In genomic region chr6:4780360-4780812, GRCh38 we compare ENCODE assay signal across 15 cellular contexts. TPM values are rescaled to one million over a fixed set of nuclear protein-coding genes. Genes with fewer than 3 reads are reported as not detected.
DNase-seq lines count a peak whose midpoint lies in the region; ATAC-seq, FAIRE-seq and TF ChIP-seq lines count a peak whose summit lies in the region.
"Had no signal": no experiment of that assay in that cellular context is flagged by ENCODE, and none has a peak within 500 bp of the region (broad histone marks: within the 10 kb centered on the region; RNA-seq: fewer than 3 reads in every experiment).

No MANE protein-coding gene starts in this region.

- H4K20me1 ChIP-seq in KMS-11 (ENCODE audit: insufficient read depth) (peaks cover 40% of the 10 kb centered on the region), astrocyte (ENCODE audit: insufficient read depth, low read length) (peaks cover 73% of the 10 kb centered on the region), PC-9 (ENCODE audit: insufficient read depth) (no peaks in the 10 kb centered on the region)

- no peaks in the 10 kb centered on the region for H3K9me3 Mint-ChIP-seq in Calu3 (ENCODE audit: low read depth, unreplicated experiment)
- peaks cover 20% of the 10 kb centered on the region for H3K9me3 Mint-ChIP-seq in astrocyte (ENCODE audit: unreplicated experiment)

- no peaks in the 10 kb centered on the region for H3K36me3 ChIP-seq in KMS-11 (ENCODE audit: insufficient read depth)
- no peaks in the 10 kb centered on the region for H3K36me3 ChIP-seq in astrocyte (ENCODE audit: insufficient read depth, low read length)
- no peaks in the 10 kb centered on the region for H3K36me3 ChIP-seq in PC-9 (ENCODE audit: low read depth)

- H3K4me3 ChIP-seq in KMS-11 (IDR thresholded peaks at IDR 0.05; ENCODE audit: insufficient read depth, low read depth, low read length) (no peak overlapping the region), astrocyte (ENCODE audit: insufficient read depth, low read depth, low read length) (no peak overlapping the region), PC-9 (no peak overlapping the region)

- H3K4me3 Mint-ChIP-seq in Calu3 (ENCODE audit: low read depth, unreplicated experiment) = no peak overlapping the region
- no peak overlapping the region for H3K4me3 Mint-ChIP-seq in astrocyte (ENCODE audit: unreplicated experiment)
- H3K4me3 Mint-ChIP-seq: activated naive CD8-positive, alpha-beta T cell treated with anti-CD3 and anti-CD28 coated beads, Interleukin-2, amount 50 U/mL, for 24 hours; memory B cell; stimulated activated naive CD8-positive, alpha-beta T cell treated with anti-CD3 and anti-CD28 coated beads, Interleukin-15, Interleukin-2, amounts not matched to agents 100 ng/mL and 50 ng/mL, for 24 hours had no signal

- TF ChIP-seq CTCF in Calu3 (IDR thresholded peaks at IDR 0.05; ENCODE audit: unreplicated experiment) (no peak), KMS-11 (conservative IDR thresholded peaks at IDR 0.05; ENCODE audit: low read depth, low read length) (no peak), astrocyte (IDR thresholded peaks at IDR 0.05; ENCODE audit: insufficient read depth, low read depth, low read length) (no peak), PC-9 (conservative IDR thresholded peaks at IDR 0.05) (no peak)

- H3K9ac ChIP-seq in KMS-11 (no peak overlapping the region), astrocyte (ENCODE audit: low read length) (no peak overlapping the region)

- H3K9me2 ChIP-seq in PC-9 (ENCODE audit: insufficient read depth) = no peaks in the 10 kb centered on the region

- no peaks in the 10 kb centered on the region for H3F3A ChIP-seq in PC-9 (ENCODE audit: insufficient read depth, low read depth)

- H3K79me2 ChIP-seq in KMS-11 (ENCODE audit: insufficient read depth, low read depth) (peaks cover 83% of the 10 kb centered on the region), astrocyte (ENCODE audit: insufficient read depth, low read length) (peaks cover 82% of the 10 kb centered on the region), PC-9 (ENCODE audit: low read depth) (peaks cover 79% of the 10 kb centered on the region)

- H3K27ac Mint-ChIP-seq in Calu3 (ENCODE audit: unreplicated experiment) (no peak overlapping the region), astrocyte (ENCODE audit: unreplicated experiment) (peak overlapping the region; percentile 83)
- H3K27ac Mint-ChIP-seq: activated naive CD8-positive, alpha-beta T cell treated with anti-CD3 and anti-CD28 coated beads, Interleukin-2, amount 50 U/mL, for 24 hours; CD4-positive, alpha-beta T cell; memory B cell; stimulated activated naive CD8-positive, alpha-beta T cell treated with anti-CD3 and anti-CD28 coated beads, Interleukin-15, Interleukin-2, amounts not matched to agents 100 ng/mL and 50 ng/mL, for 24 hours had no signal

- CTCF ChIA-PET in Calu3 (lab: Charles Lee) = interaction anchor here (0.6 kb wide), 1 partner anchor 311 kb away, joined by 3 read pairs; no protein-coding TSS in a partner anchor
- CTCF ChIA-PET in PC-9 (lab: Charles Lee) = interaction anchor here (0.6 kb wide), 1 partner anchor 115 kb away, joined by 6 read pairs; no protein-coding TSS in a partner anchor

- H3K27ac ChIP-seq in KMS-11 (no peak overlapping the region), astrocyte (ENCODE audit: low read depth, low read length) (no peak overlapping the region), PC-9 (no peak overlapping the region)

- H3K36me3 Mint-ChIP-seq in Calu3 (ENCODE audit: insufficient read depth, unreplicated experiment) (peaks cover 15% of the 10 kb centered on the region), astrocyte (ENCODE audit: low read depth, unreplicated experiment) (peaks cover 13% of the 10 kb centered on the region)

- H3K4me1 Mint-ChIP-seq in Calu3 (ENCODE audit: low read depth, unreplicated experiment) (peaks cover 23% of the 10 kb centered on the region), astrocyte (ENCODE audit: low read depth, unreplicated experiment) (peaks cover 35% of the 10 kb centered on the region)

- H2AFZ ChIP-seq in KMS-11 (ENCODE audit: low read depth) (no peak overlapping the region), astrocyte (ENCODE audit: low read depth, low read length) (no peak overlapping the region), PC-9 (no peak overlapping the region)

- in situ Hi-C loops in G401 (cut with HindIII; ENCODE audit: low sequenced_read_pairs) = no loop called here

- FAIRE-seq in astrocyte (lab: Jason Lieb, UNC) = no peak

- no peak for ATAC-seq in stimulated activated naive CD8-positive, alpha-beta T cell treated with anti-CD3 and anti-CD28 coated beads, Interleukin-15, Interleukin-2, amounts not matched to agents 100 U/mL and 50 U/mL, for 24 hours
- ATAC-seq: activated naive CD8-positive, alpha-beta T cell treated with anti-CD3 and anti-CD28 coated beads, Interleukin-2, amount 50 U/mL, for 24 hours had no signal

- intact Hi-C loops in Calu3 (cut with micrococcal nuclease; ENCODE audit: unreplicated experiment) (no loop called here), PC-9 (cut with micrococcal nuclease; ENCODE audit: unreplicated experiment) (no loop called here)

- POLR2A ChIA-PET in PC-9 (lab: Charles Lee; ENCODE audit: unreplicated experiment) = interaction anchor here (0.5 kb wide), 2 partner anchors 20 to 226 kb away, joined by 5 read pairs; no protein-coding TSS in a partner anchor

- BruUV-seq in Calu3 (replicated peaks; lab: Mats Ljungman, UMichigan) (no TSS peak), PC-9 (replicated peaks; lab: Mats Ljungman, UMichigan) (no TSS peak)

- DNase-seq in Calu3 = peak; percentile 5
- peak; percentile 48 for DNase-seq in astrocyte (ENCODE audit: low read depth)
- DNase-seq in kidney tubule cell (ENCODE audit: low spot score) = peak; percentile 49
- no peak for DNase-seq in stimulated activated naive CD8-positive, alpha-beta T cell treated with anti-CD3 and anti-CD28 coated beads, Interleukin-15, Interleukin-2, amounts not matched to agents 100 U/mL and 50 U/mL, for 24 hours
- DNase-seq in occipital lobe (lab: John Stamatoyannopoulos, UW) = no peak
- DNase-seq in G401 (ENCODE audit: low spot score) = no peak
- no peak for DNase-seq in PC-9
- DNase-seq: activated naive CD8-positive, alpha-beta T cell treated with anti-CD3 and anti-CD28 coated beads, Interleukin-2, amount 50 U/mL, for 24 hours; CD4-positive, alpha-beta T cell; effector memory CD4-positive, alpha-beta T cell; stimulated activated CD4-positive, alpha-beta T cell treated with anti-CD3 and anti-CD28 coated beads, Interleukin-4, amount 100 ng/mL, for 4 hours; T-helper 2 cell had no signal

- H3K27me3 ChIP-seq in KMS-11 (ENCODE audit: insufficient read depth, low read depth) (no peaks in the 10 kb centered on the region), astrocyte (ENCODE audit: insufficient read depth, low read length) (no peaks in the 10 kb centered on the region), PC-9 (ENCODE audit: insufficient read depth, low read depth) (no peaks in the 10 kb centered on the region)

- no peaks in the 10 kb centered on the region for H3K27me3 Mint-ChIP-seq in Calu3 (ENCODE audit: unreplicated experiment)
- no peaks in the 10 kb centered on the region for H3K27me3 Mint-ChIP-seq in astrocyte (ENCODE audit: low read depth, unreplicated experiment)
- H3K27me3 Mint-ChIP-seq: activated naive CD8-positive, alpha-beta T cell treated with anti-CD3 and anti-CD28 coated beads, Interleukin-2, amount 50 U/mL, for 24 hours; CD4-positive, alpha-beta T cell; memory B cell; stimulated activated naive CD8-positive, alpha-beta T cell treated with anti-CD3 and anti-CD28 coated beads, Interleukin-15, Interleukin-2, amounts not matched to agents 100 ng/mL and 50 ng/mL, for 24 hours had no signal

- H3K4me2 ChIP-seq in KMS-11 (peak overlapping the region; percentile 40; the same call in 1 of the 2 replicates), astrocyte (ENCODE audit: low read length) (no peak overlapping the region), PC-9 (no peak overlapping the region)

- H3K9me3 ChIP-seq in astrocyte (ENCODE audit: insufficient read depth, low read depth, low read length) (no peaks in the 10 kb centered on the region), PC-9 (ENCODE audit: insufficient read depth, low read depth) (no peaks in the 10 kb centered on the region)

- H3K4me1 ChIP-seq in KMS-11 (ENCODE audit: low read depth, poor library complexity, severe bottlenecking) (peaks cover 55% of the 10 kb centered on the region), astrocyte (ENCODE audit: insufficient read depth, low read length) (no peaks in the 10 kb centered on the region), PC-9 (replicated peaks; ENCODE audit: insufficient read depth) (no peaks in the 10 kb centered on the region)

RNA-seq across cellular contexts. Expression of gene CDYL, which starts 4.2 kb away (rescaled TPM):
- total RNA-seq in Calu3 (2022) = 45.2 and 48.9 TPM in 2 replicates
- 77.2 and 87.1 TPM in 2 replicates for total RNA-seq in astrocyte
- total RNA-seq in occipital lobe = 32.8 TPM
- total RNA-seq in G401 (2014; rRNA removed; shearing (Covaris generic)) = 15.7 and 22.6 TPM in 2 replicates
- 52.7 and 60.8 TPM in 2 replicates for total RNA-seq in PC-9 (2021)

Comparison
In these comparisons a context has a peak if more than half of its experiments do, and no peak if none do; other contexts are left out.
1. DNase-seq: peak in Calu3 (single experiment), astrocyte (single experiment) and kidney tubule cell (single experiment); none in stimulated activated naive CD8-positive, alpha-beta T cell treated with anti-CD3 and anti-CD28 coated beads, Interleukin-15, Interleukin-2, amounts not matched to agents 100 U/mL and 50 U/mL, for 24 hours (single experiment), occipital lobe (single experiment), G401 (single experiment) and PC-9 (0 of 2).